ENCODE assay signal across 22 cellular contexts in genomic region chr3:13745636-13746035, GRCh38.
"Had no signal": no experiment of that assay in that cellular context is flagged by ENCODE, and none has a peak within 500 bp of the region (broad histone marks: within the 10 kb centered on the region; RNA-seq: fewer than 3 reads in every experiment).

No MANE protein-coding gene starts in this region.

- H3K4me1 ChIP-seq: colonic mucosa, esophagus muscularis mucosa, foreskin keratinocyte, gastroesophageal sphincter, heart left ventricle, left lung, lower lobe of right lung had no signal

- H3K4me3 ChIP-seq: colonic mucosa, esophagus muscularis mucosa, gastroesophageal sphincter, heart left ventricle, left lung, lower lobe of right lung, mucosa of descending colon had no signal

- DNase-seq: colonic mucosa; cortex of kidney; effector CD8-positive, alpha-beta T cell; effector memory CD8-positive, alpha-beta T cell; endodermal cell; foreskin keratinocyte; heart left ventricle; hippocampal formation; left cardiac atrium; left ventricle myocardium superior; lower lobe of right lung; mesenchymal stem cell; mucosa of descending colon; naive B cell; naive thymus-derived CD8-positive, alpha-beta T cell had no signal

- ATAC-seq: effector memory CD8-positive, alpha-beta T cell; foreskin keratinocyte; gastroesophageal sphincter; heart left ventricle; left cardiac atrium; left lung; left ventricle myocardium superior; lower lobe of right lung; mucosa of descending colon; naive thymus-derived CD8-positive, alpha-beta T cell had no signal

- FAIRE-seq: endometrium, frontal cortex, islet of Langerhans, keratinocyte had no signal

- H3K36me3 ChIP-seq: colonic mucosa, esophagus muscularis mucosa, gastroesophageal sphincter, heart left ventricle, left lung, lower lobe of right lung had no signal

- H3K9me3 ChIP-seq: colonic mucosa, mucosa of descending colon had no signal

- H3K27ac ChIP-seq: colonic mucosa, esophagus muscularis mucosa, foreskin keratinocyte, gastroesophageal sphincter, heart left ventricle, left lung, lower lobe of right lung had no signal

- H3K27me3 ChIP-seq: colonic mucosa, left lung had no signal
